ENCODE assay signal across 19 cellular contexts in the genomic region with DNA sequence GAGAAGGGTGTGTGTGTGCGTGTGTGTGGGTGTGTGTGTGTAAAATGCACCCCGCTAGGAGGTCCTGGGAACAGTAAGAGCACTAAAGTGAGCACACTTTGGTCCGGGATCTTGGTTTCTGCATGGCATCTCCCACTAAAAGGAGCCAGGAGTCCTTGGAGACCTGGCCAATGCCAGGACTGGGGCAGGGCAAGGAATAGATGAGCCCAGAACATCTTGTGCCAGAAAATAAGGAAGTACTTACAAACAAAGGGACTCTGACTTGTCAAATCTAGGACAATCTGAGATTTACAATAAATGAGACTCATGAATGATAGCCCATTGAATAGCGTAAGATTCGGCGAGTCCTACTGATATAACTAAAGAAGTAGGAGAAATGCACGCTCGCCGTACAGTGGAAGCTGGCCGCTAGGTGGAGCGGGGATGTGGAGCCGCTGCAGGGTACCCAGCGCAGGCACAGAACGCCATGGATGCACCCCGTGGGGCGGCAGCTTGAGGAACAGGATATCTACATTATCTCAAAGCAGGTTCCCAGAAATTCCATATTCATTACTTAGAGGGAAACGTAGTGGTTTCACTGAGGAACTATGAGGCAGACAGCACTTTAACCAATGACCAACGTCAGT. TPM values are rescaled to one million over a fixed set of nuclear protein-coding genes. Genes with fewer than 3 reads are reported as not detected.
DNase-seq lines count a peak whose midpoint lies in the region; ATAC-seq, FAIRE-seq and TF ChIP-seq lines count a peak whose summit lies in the region.
"Had no signal": no experiment of that assay in that cellular context is flagged by ENCODE, and none has a peak within 500 bp of the region (broad histone marks: within the 10 kb centered on the region; RNA-seq: fewer than 3 reads in every experiment).

No MANE protein-coding gene starts in this region.

- no peak for TF ChIP-seq POLR2A in GM12891 (IDR thresholded peaks at IDR 0.05; ENCODE audit: low read depth, low read length)

- peaks cover 3% of the 10 kb centered on the region for H3K27me3 Mint-ChIP-seq in endothelial cell (ENCODE audit: unreplicated experiment)
- no peaks in the 10 kb centered on the region for H3K27me3 Mint-ChIP-seq in osteocyte (ENCODE audit: unreplicated experiment)
- H3K27me3 Mint-ChIP-seq in stimulated activated naive B cell treated with anti-CD40 and anti-IgM and Interleukin-4, amounts not matched to agents 10 μg/mL and 1 μg/mL and 100 μg/mL, for 72 hours: no peaks in the 10 kb centered on the region

- H3K9me3 ChIP-seq in Panc1 (ENCODE audit: control insufficient read depth, insufficient read depth, low read depth, low read length): no peaks in the 10 kb centered on the region
- H3K9me3 ChIP-seq: gastroesophageal sphincter, upper lobe of left lung had no signal

- peak; percentile 63 for TF ChIP-seq CTCF in Panc1 (IDR thresholded peaks at IDR 0.05)
- peak; percentile 46 for TF ChIP-seq CTCF in endothelial cell (IDR thresholded peaks at IDR 0.05; ENCODE audit: unreplicated experiment)
- peak; percentile 50 for TF ChIP-seq CTCF in osteocyte (IDR thresholded peaks at IDR 0.05)

- no peaks in the 10 kb centered on the region for H3K27me3 ChIP-seq in Panc1 (ENCODE audit: control insufficient read depth, insufficient read depth, low read length)
- H3K27me3 ChIP-seq: gastroesophageal sphincter, upper lobe of left lung had no signal

- H3K36me3 ChIP-seq in Panc1 (ENCODE audit: control insufficient read depth, insufficient read depth, low read length): no peaks in the 10 kb centered on the region

- peaks cover 7% of the 10 kb centered on the region for H3K4me1 ChIP-seq in Panc1 (ENCODE audit: control insufficient read depth, insufficient read depth, low read length)

- BruUV-seq in Panc1 (replicated peaks; lab: Mats Ljungman, UMichigan): no TSS peak

- H3K4me3 ChIP-seq in Panc1 (ENCODE audit: low read depth in 2 of 2, low read length in 2 of 2): no peak overlapping the region
- H3K4me3 ChIP-seq: gastroesophageal sphincter, upper lobe of left lung had no signal

- H3K27ac Mint-ChIP-seq in endothelial cell (ENCODE audit: unreplicated experiment) (no peak overlapping the region), osteocyte (ENCODE audit: unreplicated experiment) (no peak overlapping the region)
- no peak overlapping the region for H3K27ac Mint-ChIP-seq in stimulated activated naive B cell treated with anti-CD40 and anti-IgM and Interleukin-4, amounts not matched to agents 10 μg/mL and 1 μg/mL and 100 μg/mL, for 72 hours
- H3K27ac Mint-ChIP-seq: activated T-helper 1 cell treated with anti-CD3 and anti-CD28 coated beads, Interleukin-12 subunit alpha, Interleukin-12 subunit beta, Interleukin-2, Interleukin-4 antibody, amounts not matched to agents 30 ng/mL and 10 ng/mL and 1 ng/mL, durations not matched to agents 14 hours and 24 hours and 36 hours; T-helper 1 cell treated with Interleukin-12 subunit alpha and Interleukin-12 subunit beta and Interleukin-4 antibody, amounts not matched to agents 30 μg/mL and 1 μg/mL, for 36 hours had no signal

- peaks cover 4% of the 10 kb centered on the region for H3K4me1 Mint-ChIP-seq in endothelial cell (ENCODE audit: unreplicated experiment)
- H3K4me1 Mint-ChIP-seq in osteocyte (ENCODE audit: unreplicated experiment): peaks cover 53% of the 10 kb centered on the region
- H3K4me1 Mint-ChIP-seq in stimulated activated naive B cell treated with anti-CD40 and anti-IgM and Interleukin-4, amounts not matched to agents 10 μg/mL and 1 μg/mL and 100 μg/mL, for 72 hours: peaks cover 44 to 88% of the 10 kb centered on the region in 2 donors

- no peak for FAIRE-seq in GM12891 (lab: Jason Lieb, UNC)
- FAIRE-seq: G401.6, GM19239 had no signal

- intact Hi-C loops in Panc1 (cut with micrococcal nuclease; ENCODE audit: unreplicated experiment): no loop called here

- H3K9me3 Mint-ChIP-seq in endothelial cell (ENCODE audit: unreplicated experiment) (no peaks in the 10 kb centered on the region), osteocyte (ENCODE audit: unreplicated experiment) (no peaks in the 10 kb centered on the region)
- no peaks in the 10 kb centered on the region for H3K9me3 Mint-ChIP-seq in stimulated activated naive B cell treated with anti-CD40 and anti-IgM and Interleukin-4, amounts not matched to agents 10 μg/mL and 1 μg/mL and 100 μg/mL, for 72 hours
- H3K9me3 Mint-ChIP-seq: activated T-helper 1 cell treated with anti-CD3 and anti-CD28 coated beads, Interleukin-12 subunit alpha, Interleukin-12 subunit beta, Interleukin-2, Interleukin-4 antibody, amounts not matched to agents 30 ng/mL and 10 ng/mL and 1 ng/mL, durations not matched to agents 14 hours and 24 hours and 36 hours; T-helper 1 cell treated with Interleukin-12 subunit alpha and Interleukin-12 subunit beta and Interleukin-4 antibody, amounts not matched to agents 30 μg/mL and 1 μg/mL, for 36 hours had no signal

- POLR2A ChIA-PET in Panc1 (lab: Charles Lee): no interaction called here
- POLR2A ChIA-PET in HEK293T (lab: Yijun Ruan, JAX): no interaction called here

- H3K27ac ChIP-seq in Panc1 (ENCODE audit: low read length): no peak overlapping the region
- H3K27ac ChIP-seq: gastroesophageal sphincter, upper lobe of left lung had no signal

- DNase-seq in GM12891 (ENCODE audit: insufficient read length, low spot score) (no peak), Panc1 (ENCODE audit: low read depth, low spot score) (no peak), endothelial cell (ENCODE audit: low spot score) (peak; percentile 49), osteocyte (ENCODE audit: extremely low spot score, unreplicated experiment) (no peak), NCI-H2196 treated with DMSO at 0.1 percent for 48 hours (lab: John Stamatoyannopoulos, UW; ENCODE audit: unreplicated experiment) (no peak), HEK293T (ENCODE audit: extremely low spot score) (no peak)
- no peak for DNase-seq in stimulated activated naive B cell treated with anti-CD40 and anti-IgM and Interleukin-4, amounts not matched to agents 10 μg/mL and 1 μg/mL and 100 μg/mL, for 72 hours
- DNase-seq: activated CD4-positive, alpha-beta T cell treated with anti-CD3 and anti-CD28 coated beads, Interleukin-2, amount 50 U/mL, for 1 hour; C1 segment of cervical spinal cord; effector CD8-positive, alpha-beta T cell; islet precursor cell; KBM-7; NCI-H1417; upper lobe of left lung had no signal

- H3K36me3 Mint-ChIP-seq in endothelial cell (ENCODE audit: low read depth, unreplicated experiment) (peaks cover 7% of the 10 kb centered on the region), osteocyte (ENCODE audit: unreplicated experiment) (peaks cover 37% of the 10 kb centered on the region)
- peaks cover 59 to 84% of the 10 kb centered on the region in 2 donors for H3K36me3 Mint-ChIP-seq in stimulated activated naive B cell treated with anti-CD40 and anti-IgM and Interleukin-4, amounts not matched to agents 10 μg/mL and 1 μg/mL and 100 μg/mL, for 72 hours

- CTCF ChIA-PET in Panc1 (lab: Charles Lee): no interaction called here
- CTCF ChIA-PET in HEK293T (lab: Yijun Ruan, JAX): no interaction called here

- in situ Hi-C loops in Panc1 (cut with HindIII; ENCODE audit: low pct_unique_long_range_greater_than_20kb, low sequenced_read_pairs): no loop called here

- ATAC-seq in Panc1: no peak
- no peak for ATAC-seq in stimulated activated naive B cell treated with anti-CD40 and anti-IgM and Interleukin-4, amounts not matched to agents 10 μg/mL and 1 μg/mL and 100 μg/mL, for 72 hours (replicated peaks)
- ATAC-seq: gastroesophageal sphincter had no signal

- H3K4me3 Mint-ChIP-seq in endothelial cell (ENCODE audit: unreplicated experiment) (no peak overlapping the region), osteocyte (ENCODE audit: unreplicated experiment) (no peak overlapping the region)
- H3K4me3 Mint-ChIP-seq in stimulated activated naive B cell treated with anti-CD40 and anti-IgM and Interleukin-4, amounts not matched to agents 10 μg/mL and 1 μg/mL and 100 μg/mL, for 72 hours: no peak overlapping the region
- H3K4me3 Mint-ChIP-seq: activated T-helper 1 cell treated with anti-CD3 and anti-CD28 coated beads, Interleukin-12 subunit alpha, Interleukin-12 subunit beta, Interleukin-2, Interleukin-4 antibody, amounts not matched to agents 30 ng/mL and 10 ng/mL and 1 ng/mL, durations not matched to agents 14 hours and 24 hours and 36 hours; T-helper 1 cell treated with Interleukin-12 subunit alpha and Interleukin-12 subunit beta and Interleukin-4 antibody, amounts not matched to agents 30 μg/mL and 1 μg/mL, for 36 hours had no signal

TF ChIP-seq in GM12891, 5 proteins besides CTCF, POLR2A, EP300 and RAD21:
- TF ChIP-seq SPI1 (IDR thresholded peaks at IDR 0.05; ENCODE audit: low read depth, low read length) (peak; percentile 41; the same call in 1 of the 2 replicates), TAF1 (IDR thresholded peaks at IDR 0.05; ENCODE audit: low read depth, low read length) (no peak), POLR2AphosphoS5 (IDR thresholded peaks at IDR 0.05; ENCODE audit: low read depth, low read length) (no peak)

TF ChIP-seq in HEK293T, 16 proteins besides CTCF, POLR2A, EP300 and RAD21:
- TF ChIP-seq ARNT (IDR thresholded peaks at IDR 0.05) (no peak), ELF4 (IDR thresholded peaks at IDR 0.05) (no peak)

RNA-seq across cellular contexts. Expression of a gene that starts 7.1 kb away (rescaled TPM):
- 14.0 TPM for polyA plus RNA-seq in GM12891 (2012; ENCODE audit: low read depth, missing spikeins)
- total RNA-seq in Panc1 (2021; ENCODE audit: unreplicated experiment) (7.7 TPM), endothelial cell (ENCODE audit: unreplicated experiment) (12.3 TPM), osteocyte (13.2 and 13.5 TPM in 2 replicates)
- polyA plus RNA-seq in Panc1 (2012; ENCODE audit: insufficient read length): 9.2 TPM

RNA-seq across cellular contexts. Expression of a gene that starts 24.7 kb away (rescaled TPM):
- polyA plus RNA-seq in GM12891 (2012; ENCODE audit: low read depth, missing spikeins): 2.6 TPM
- 0.46 TPM for total RNA-seq in Panc1 (2021; ENCODE audit: unreplicated experiment)
- polyA plus RNA-seq in Panc1 (2012; ENCODE audit: insufficient read length): 1.6 TPM
- 0.82 TPM for total RNA-seq in endothelial cell (ENCODE audit: unreplicated experiment)
- total RNA-seq in osteocyte: 0.19 and 0.34 TPM in 2 replicates
- total RNA-seq: activated T-helper 1 cell treated with anti-CD3 and anti-CD28 coated beads, Interleukin-12 subunit alpha, Interleukin-12 subunit beta, Interleukin-2, Interleukin-4 antibody, amounts not matched to agents 30 ng/mL and 10 ng/mL and 1 ng/mL, durations not matched to agents 14 hours and 24 hours and 36 hours had no signal
